In the genomic region with DNA sequence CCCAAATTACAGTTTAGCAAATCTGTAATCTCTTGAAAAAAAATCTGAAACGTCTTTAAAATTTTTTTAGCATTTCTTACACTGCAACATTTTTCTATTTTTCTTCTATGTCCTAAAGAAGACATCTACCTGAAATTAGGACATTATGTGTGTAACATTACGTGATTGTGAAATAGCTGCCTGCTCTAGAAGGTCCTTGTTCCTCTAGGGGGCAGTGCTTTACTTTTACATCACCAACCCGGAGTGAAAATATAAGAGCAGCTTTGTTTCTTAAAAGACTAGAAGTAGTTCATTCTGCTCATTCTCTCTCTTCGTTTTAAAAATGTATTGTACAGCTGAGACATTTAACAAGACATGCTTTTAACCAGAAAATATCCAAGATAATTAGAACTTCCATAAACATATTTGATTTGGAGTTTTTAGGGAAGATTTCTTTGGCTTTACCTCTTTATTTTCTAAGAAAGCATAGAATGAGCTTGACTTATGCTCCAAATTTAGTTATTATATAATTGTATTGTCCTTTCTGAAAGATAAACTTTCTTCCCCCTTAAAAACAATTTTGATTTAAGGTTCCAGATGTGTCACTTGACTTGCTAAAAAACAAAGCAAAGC, we compare ENCODE assay signal across 8 cellular contexts. TPM values are rescaled to one million over a fixed set of nuclear protein-coding genes. Genes with fewer than 3 reads are reported as not detected.
DNase-seq lines count a peak whose midpoint lies in the region; ATAC-seq and TF ChIP-seq lines count a peak whose summit lies in the region.

No MANE protein-coding gene starts in this region.

- intact Hi-C loops in mucosa of descending colon (cut with DNase I, micrococcal nuclease): no loop called here

- H3K36me3 ChIP-seq in mucosa of descending colon (ENCODE audit: low read depth): no peaks in the 10 kb centered on the region

- no peak overlapping the region for H3K4me3 ChIP-seq in mucosa of descending colon

- ATAC-seq in GM18499 (IDR thresholded peaks at IDR 0.05; ENCODE audit: insufficient read depth, unreplicated experiment): peak; percentile 83
- peak; percentile 97 for ATAC-seq in HG02870 (IDR thresholded peaks at IDR 0.05; ENCODE audit: unreplicated experiment)
- ATAC-seq in mucosa of descending colon: peak; percentile 81

- H3K27ac ChIP-seq in C4-2B (no peak overlapping the region), epithelial cell of prostate (no peak overlapping the region)

- TF ChIP-seq CTCF in C4-2B (conservative IDR thresholded peaks at IDR 0.05): peak; percentile 93
- TF ChIP-seq CTCF in mucosa of descending colon (IDR thresholded peaks at IDR 0.05): peak; percentile 61

- DNase-seq in NCI-H1105 treated with DMSO at 0.1 percent for 48 hours (lab: John Stamatoyannopoulos, UW) (peak; percentile 48), SKM-1 treated with dmso at 0.1 percent for 144 hours (lab: John Stamatoyannopoulos, UW; ENCODE audit: unreplicated experiment) (peak; percentile 77), epithelial cell of prostate (ENCODE audit: low read depth, low spot score) (peak; percentile 27), mucosa of descending colon (peak in 1 of 3 donors; percentile 82)
- no peak for DNase-seq in stimulated activated CD8-positive, alpha-beta memory T cell treated with anti-CD3 and anti-CD28 coated beads, Interleukin-4, amount 100 ng/mL, for 48 hours

- H3K4me1 ChIP-seq in mucosa of descending colon (ENCODE audit: low read depth): no peaks in the 10 kb centered on the region

- H3K9me3 ChIP-seq in mucosa of descending colon: no peaks in the 10 kb centered on the region

RNA-seq across cellular contexts. Expression of a gene that starts 48.1 kb away (rescaled TPM):
- 10 to 100 TPM; 18.0 to 26.8 (median 21.3) TPM for total RNA-seq in mucosa of descending colon
